Comparison of ENCODE assay signal across 9 cellular contexts in genomic region chr16:56246051-56246817, GRCh38. TPM values are rescaled to one million over a fixed set of nuclear protein-coding genes. Genes with fewer than 3 reads are reported as not detected.
DNase-seq lines count a peak whose midpoint lies in the region; ATAC-seq, FAIRE-seq and TF ChIP-seq lines count a peak whose summit lies in the region.
"Had no signal": no experiment of that assay in that cellular context is flagged by ENCODE, and none has a peak within 500 bp of the region (broad histone marks: within the 10 kb centered on the region; RNA-seq: fewer than 3 reads in every experiment).

No MANE protein-coding gene starts in this region.

- WGBS in heart right ventricle, 2 donors, result 48 to 58% methylated on average over 13 of the region's 13 CpGs

- H3K36me3 ChIP-seq in heart right ventricle, result no peaks in the 10 kb centered on the region

- peak in 2 of 9 donors; percentile 17 to 25 for TF ChIP-seq CTCF in heart right ventricle (IDR thresholded peaks at IDR 0.05)

- FAIRE-seq in frontal cortex (lab: Jason Lieb, UNC), result no peak

- H3K4me1 ChIP-seq in heart right ventricle, result peaks cover 0 to 18% (median 12%) of the 10 kb centered on the region in 9 donors

- peak overlapping the region in 3 of 10 donors; percentile 4 to 28 (median 11) for H3K27ac ChIP-seq in heart right ventricle

- no peaks in the 10 kb centered on the region for H3K9me3 ChIP-seq in heart right ventricle

- DNase-seq in GM04503 (ENCODE audit: low read depth), result peak; percentile 21
- DNase-seq in SK-N-DZ (ENCODE audit: low spot score), result peak; percentile 42
- no peak for DNase-seq in heart right ventricle
- peak in 9 of 10 donors; percentile 59 to 97 (median 79) for DNase-seq in posterior cingulate gyrus
- DNase-seq in frontal cortex (ENCODE audit: low spot score in 2 of 2), result no peak
- DNase-seq in NK-92 treated with Interleukin-12 subunit alpha and Interleukin-12 subunit beta, amount 100 ng/mL, for 24 hours (lab: John Stamatoyannopoulos, UW), result no peak
- DNase-seq in NCI-H128 (lab: John Stamatoyannopoulos, UW; ENCODE audit: unreplicated experiment), result no peak

- no peaks in the 10 kb centered on the region for H3K27me3 ChIP-seq in heart right ventricle

- H3K4me3 ChIP-seq in heart right ventricle, result no peak overlapping the region

- ATAC-seq in heart right ventricle (peak; percentile 23 to 83 (median 64)), GM21717 (IDR thresholded peaks at IDR 0.05; ENCODE audit: unreplicated experiment) (no peak)

- intact Hi-C loops in heart right ventricle (cut with DNase I) (no loop called here), posterior cingulate gyrus (cut with DNase I) (loop anchor here (1.0 to 10.0 kb wide), 3 partner anchors 55 to 141 kb away; partner anchors contain the start of gene GNAO1)

RNA-seq across cellular contexts. Expression of gene GNAO1, which starts 54.9 kb away (rescaled TPM):
- 12.0 and 12.6 TPM in 2 replicates for polyA plus RNA-seq in SK-N-DZ (2014; cell fraction: cytosol; rRNA removed)
- 8.0 and 22.4 TPM in 2 replicates for polyA plus RNA-seq in SK-N-DZ (2014; cell fraction: nucleus; rRNA removed)
- total RNA-seq in heart right ventricle (10 to 100 TPM in 9 of 10 donors, 1 to 10 TPM in 1; 6.4 to 36.7 (median 14.4) TPM), frontal cortex (54.2 TPM)
- polyA plus RNA-seq in heart right ventricle, result 10 to 100 TPM in 1 of 2 donors, 1 to 10 TPM in 1; 1.4 to 11.9 TPM
- total RNA-seq: lung microvascular endothelial cell had no signal

Comparison
In these comparisons a context has a peak if more than half of its experiments do, and no peak if none do; other contexts are left out.
1. DNase-seq: peak in GM04503 (single experiment), SK-N-DZ (single experiment) and posterior cingulate gyrus (9 of 10); none in heart right ventricle (0 of 2), frontal cortex (0 of 2), NK-92 treated with Interleukin-12 subunit alpha and Interleukin-12 subunit beta, amount 100 ng/mL, for 24 hours (single experiment) and NCI-H128 (single experiment).